In genomic region chr10:26543567-26544306, GRCh38 we compare ENCODE assay signal across 8 cellular contexts.
DNase-seq lines count a peak whose midpoint lies in the region; ATAC-seq and TF ChIP-seq lines count a peak whose summit lies in the region.

No MANE protein-coding gene starts in this region.

- H3K4me1 Mint-ChIP-seq in activated CD4-positive, alpha-beta T cell treated with anti-CD3 and anti-CD28 coated beads, Interleukin-2, amount 10 ng/mL, durations not matched to agents 7 days and 5 days = peaks cover 32% of the 10 kb centered on the region

- H3K9me3 Mint-ChIP-seq in activated CD4-positive, alpha-beta T cell treated with anti-CD3 and anti-CD28 coated beads, Interleukin-2, amount 10 ng/mL, durations not matched to agents 7 days and 5 days = peaks cover 3% of the 10 kb centered on the region

- POLR2A ChIA-PET in activated CD4-positive, alpha-beta T cell treated with anti-CD3 and anti-CD28 coated beads, Interleukin-2, amount 10 ng/mL, durations not matched to agents 7 days and 5 days (lab: Charles Lee) = no interaction called here

- no peak for TF ChIP-seq CTCF in foreskin keratinocyte (conservative IDR thresholded peaks at IDR 0.05)

- DNase-seq in activated CD4-positive, alpha-beta T cell treated with anti-CD3 and anti-CD28 coated beads, Interleukin-2, amount 10 ng/mL, durations not matched to agents 7 days and 5 days = peak; percentile 9
- no peak for DNase-seq in activated CD4-positive, alpha-beta T cell treated with anti-CD3 and anti-CD28 coated beads, Interleukin-2, amount 50 U/mL, for 4 hours
- no peak for DNase-seq in stimulated activated naive CD8-positive, alpha-beta T cell treated with anti-CD3 and anti-CD28 coated beads, Interleukin-15, Interleukin-2, amounts not matched to agents 100 U/mL and 50 U/mL, for 24 hours
- DNase-seq in NOMO-1 (lab: John Stamatoyannopoulos, UW; ENCODE audit: unreplicated experiment in 2 of 2) (no peak), foreskin keratinocyte (no peak), SK-N-DZ (ENCODE audit: low spot score) (no peak)

- no peaks in the 10 kb centered on the region for H3K27me3 Mint-ChIP-seq in activated CD4-positive, alpha-beta T cell treated with anti-CD3 and anti-CD28 coated beads, Interleukin-2, amount 10 ng/mL, durations not matched to agents 7 days and 5 days

- H3K27me3 ChIP-seq in foreskin keratinocyte = no peaks in the 10 kb centered on the region

- peaks cover 71% of the 10 kb centered on the region for H3K36me3 Mint-ChIP-seq in activated CD4-positive, alpha-beta T cell treated with anti-CD3 and anti-CD28 coated beads, Interleukin-2, amount 10 ng/mL, durations not matched to agents 7 days and 5 days (ENCODE audit: low read depth)

- no peak overlapping the region for H3K27ac ChIP-seq in foreskin keratinocyte

- CTCF ChIA-PET in activated CD4-positive, alpha-beta T cell treated with anti-CD3 and anti-CD28 coated beads, Interleukin-2, amount 10 ng/mL, durations not matched to agents 7 days and 5 days (lab: Charles Lee) = no interaction called here

- ATAC-seq in HG02623 (IDR thresholded peaks at IDR 0.05; ENCODE audit: unreplicated experiment) = peak; percentile 81
- ATAC-seq in HG03575 (IDR thresholded peaks at IDR 0.05; ENCODE audit: extremely low read depth, insufficient number of reproducible peaks, low FRiP score, unreplicated experiment) = peak; percentile 47
- ATAC-seq in stimulated activated naive CD8-positive, alpha-beta T cell treated with anti-CD3 and anti-CD28 coated beads, Interleukin-15, Interleukin-2, amounts not matched to agents 100 U/mL and 50 U/mL, for 24 hours = peak; percentile 60
- no peak for ATAC-seq in foreskin keratinocyte

- no peak overlapping the region for H3K4me3 Mint-ChIP-seq in activated CD4-positive, alpha-beta T cell treated with anti-CD3 and anti-CD28 coated beads, Interleukin-2, amount 10 ng/mL, durations not matched to agents 7 days and 5 days

- H3K4me1 ChIP-seq in foreskin keratinocyte = no peaks in the 10 kb centered on the region

- H3K27ac Mint-ChIP-seq in activated CD4-positive, alpha-beta T cell treated with anti-CD3 and anti-CD28 coated beads, Interleukin-2, amount 10 ng/mL, durations not matched to agents 7 days and 5 days = peak overlapping the region; percentile 64
